Comparison of ENCODE assay signal across 8 cellular contexts in the genomic region with DNA sequence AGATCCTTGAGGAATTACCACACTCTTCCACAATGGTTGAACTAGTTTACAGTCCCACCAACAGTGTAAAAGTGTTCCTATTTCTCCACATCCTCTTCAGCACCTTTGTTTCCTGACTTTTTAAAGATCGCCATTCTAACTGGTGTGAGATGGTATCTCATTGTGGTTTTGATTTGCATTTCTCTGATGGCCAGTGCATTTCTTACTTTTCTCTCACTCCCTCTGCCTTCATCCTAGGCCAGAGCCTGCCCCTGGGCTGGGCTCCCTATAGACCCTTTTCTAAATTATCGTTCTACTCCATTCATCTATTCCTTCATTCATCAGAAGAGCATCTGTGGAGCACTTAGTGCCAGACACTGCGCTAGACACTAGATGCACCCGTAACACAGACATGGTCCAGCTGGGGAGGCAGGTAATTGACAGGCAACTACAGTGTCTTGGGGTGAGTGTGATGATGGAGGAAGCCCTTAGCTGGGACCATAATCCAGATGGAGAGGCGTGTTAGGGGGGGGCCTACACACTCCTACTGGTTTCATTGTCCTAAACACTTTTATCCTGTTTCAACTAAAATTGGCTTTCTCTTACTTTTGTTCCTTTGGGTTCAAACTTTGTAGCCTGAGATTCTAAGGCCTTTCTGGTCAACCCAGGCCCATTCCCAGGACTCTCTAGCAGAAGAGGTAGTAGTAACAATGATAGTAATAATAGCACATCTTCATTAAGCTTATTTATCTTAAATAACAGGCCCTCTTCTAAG. TPM values are rescaled to one million over a fixed set of nuclear protein-coding genes. Genes with fewer than 3 reads are reported as not detected.
DNase-seq lines count a peak whose midpoint lies in the region; ATAC-seq and TF ChIP-seq lines count a peak whose summit lies in the region.
"Not testable (repeated sequence)": the region's sequence is repeated elsewhere in the genome, so short reads cannot be mapped to it uniquely, and the experiment has no call there.

No MANE protein-coding gene starts in this region.

- not testable (repeated sequence) for H3K27me3 Mint-ChIP-seq in Calu3 (ENCODE audit: unreplicated experiment); T-cell; activated T-cell treated with anti-CD3 and anti-CD28 coated beads, Interleukin-2, amount 50 U/mL, for 72 hours (ENCODE audit: low read depth); brain; naive thymus-derived CD4-positive, alpha-beta T cell; stimulated activated naive CD8-positive, alpha-beta T cell treated with anti-CD3 and anti-CD28 coated beads, Interleukin-15, amount 100 ng/mL, for 72 hours
- H3K27me3 Mint-ChIP-seq in HFFc6 (ENCODE audit: insufficient read depth) = peaks cover 17% of the 10 kb centered on the region

- H3K36me3 Mint-ChIP-seq in Calu3 (ENCODE audit: insufficient read depth, unreplicated experiment) (peaks cover 50% of the 10 kb centered on the region), HFFc6 (ENCODE audit: low read depth) (peaks cover 25% of the 10 kb centered on the region), T-cell (peaks cover 14% of the 10 kb centered on the region), brain (peaks cover 12% of the 10 kb centered on the region)
- not testable (repeated sequence) for H3K36me3 Mint-ChIP-seq in activated T-cell treated with anti-CD3 and anti-CD28 coated beads, Interleukin-2, amount 50 U/mL, for 72 hours (ENCODE audit: insufficient read depth in 2 of 2)
- H3K36me3 Mint-ChIP-seq in naive thymus-derived CD4-positive, alpha-beta T cell = peaks cover 2 to 13% (median 4%) of the 10 kb centered on the region in 5 donors

- H3K27ac Mint-ChIP-seq in Calu3 (ENCODE audit: unreplicated experiment) = peak overlapping the region; percentile 43
- H3K27ac Mint-ChIP-seq in HFFc6 = peak overlapping the region; percentile 24
- H3K27ac Mint-ChIP-seq in T-cell = peak overlapping the region; percentile 44 to 68
- H3K27ac Mint-ChIP-seq in activated T-cell treated with anti-CD3 and anti-CD28 coated beads, Interleukin-2, amount 50 U/mL, for 72 hours = peak overlapping the region; percentile 3
- H3K27ac Mint-ChIP-seq in brain = peak overlapping the region in 4 of 5 experiments; percentile 15 to 38 (median 36)
- H3K27ac Mint-ChIP-seq in naive thymus-derived CD4-positive, alpha-beta T cell = peak overlapping the region; percentile 20 to 67 (median 54)
- peak overlapping the region in 1 of 2 donors; percentile 87 for H3K27ac Mint-ChIP-seq in stimulated activated naive CD8-positive, alpha-beta T cell treated with anti-CD3 and anti-CD28 coated beads, Interleukin-15, amount 100 ng/mL, for 72 hours

- not testable (repeated sequence) for H3K27ac ChIP-seq in naive thymus-derived CD4-positive, alpha-beta T cell (ENCODE audit: low read depth, low read length)

- not testable (repeated sequence) for H3K9me3 Mint-ChIP-seq in Calu3 (ENCODE audit: low read depth, unreplicated experiment); HFFc6; T-cell; activated T-cell treated with anti-CD3 and anti-CD28 coated beads, Interleukin-2, amount 50 U/mL, for 72 hours; brain; naive thymus-derived CD4-positive, alpha-beta T cell; stimulated activated naive CD8-positive, alpha-beta T cell treated with anti-CD3 and anti-CD28 coated beads, Interleukin-15, amount 100 ng/mL, for 72 hours

- POLR2A ChIA-PET in T-cell (lab: Charles Lee); naive thymus-derived CD4-positive, alpha-beta T cell (lab: Charles Lee): not testable (repeated sequence)

- H3K36me3 ChIP-seq in naive thymus-derived CD4-positive, alpha-beta T cell (ENCODE audit: control insufficient read depth in 2 of 3, insufficient read depth in 3 of 3, low read length in 3 of 3) = peaks cover 0 to 14% (median 9%) of the 10 kb centered on the region in 3 experiments

- CTCF ChIA-PET in Calu3 (lab: Charles Lee) = interaction anchor here (0.6 to 0.7 kb wide), 2 partner anchors 81 to 199 kb away, joined by 4 read pairs; no protein-coding TSS in a partner anchor
- CTCF ChIA-PET in T-cell (lab: Charles Lee); naive thymus-derived CD4-positive, alpha-beta T cell (lab: Charles Lee): not testable (repeated sequence)

- H3K4me1 ChIP-seq in naive thymus-derived CD4-positive, alpha-beta T cell (ENCODE audit: control insufficient read depth in 2 of 2, insufficient read depth in 2 of 2, low read length in 2 of 2) = not testable (repeated sequence)

- not testable (repeated sequence) for TF ChIP-seq CTCF in Calu3 (IDR thresholded peaks at IDR 0.05; ENCODE audit: unreplicated experiment); HFFc6 (IDR thresholded peaks at IDR 0.05); brain (conservative IDR thresholded peaks at IDR 0.05)

- H3K4me3 ChIP-seq in naive thymus-derived CD4-positive, alpha-beta T cell (ENCODE audit: low read length) = not testable (repeated sequence)

- not testable (repeated sequence) for H3K4me1 Mint-ChIP-seq in Calu3 (ENCODE audit: low read depth, unreplicated experiment); activated T-cell treated with anti-CD3 and anti-CD28 coated beads, Interleukin-2, amount 50 U/mL, for 72 hours (ENCODE audit: low read depth); brain; stimulated activated naive CD8-positive, alpha-beta T cell treated with anti-CD3 and anti-CD28 coated beads, Interleukin-15, amount 100 ng/mL, for 72 hours
- peaks cover 32% of the 10 kb centered on the region for H3K4me1 Mint-ChIP-seq in HFFc6 (ENCODE audit: low read depth)
- peaks cover 3 to 25% (median 6%) of the 10 kb centered on the region in 3 donors for H3K4me1 Mint-ChIP-seq in T-cell
- H3K4me1 Mint-ChIP-seq in naive thymus-derived CD4-positive, alpha-beta T cell = peaks cover 4 to 12% (median 7%) of the 10 kb centered on the region in 7 donors

- intact Hi-C loops in Calu3 (cut with micrococcal nuclease; ENCODE audit: unreplicated experiment); left ventricle myocardium superior (cut with micrococcal nuclease); naive thymus-derived CD4-positive, alpha-beta T cell (cut with micrococcal nuclease): not testable (repeated sequence)

- H3K4me3 Mint-ChIP-seq in Calu3 (ENCODE audit: low read depth, unreplicated experiment); HFFc6; activated T-cell treated with anti-CD3 and anti-CD28 coated beads, Interleukin-2, amount 50 U/mL, for 72 hours; brain; stimulated activated naive CD8-positive, alpha-beta T cell treated with anti-CD3 and anti-CD28 coated beads, Interleukin-15, amount 100 ng/mL, for 72 hours: not testable (repeated sequence)
- H3K4me3 Mint-ChIP-seq in T-cell = peak overlapping the region in 1 of 3 donors; percentile 41
- H3K4me3 Mint-ChIP-seq in naive thymus-derived CD4-positive, alpha-beta T cell = peak overlapping the region in 1 of 10 donors; percentile 4

- H3K27me3 ChIP-seq in naive thymus-derived CD4-positive, alpha-beta T cell (ENCODE audit: control insufficient read depth in 2 of 2, insufficient read depth in 2 of 2, low read length in 2 of 2) = not testable (repeated sequence)

- H3K9me3 ChIP-seq in naive thymus-derived CD4-positive, alpha-beta T cell (ENCODE audit: control insufficient read depth in 2 of 3, low read length in 3 of 3) = not testable (repeated sequence)

- TSS peak; percentile 16 for BruUV-seq in Calu3 (replicated peaks; lab: Mats Ljungman, UMichigan)

- not testable (repeated sequence) for DNase-seq in Calu3; HFFc6; T-cell; activated T-cell treated with anti-CD3 and anti-CD28 coated beads, Interleukin-2, amount 50 U/mL, for 72 hours; left ventricle myocardium superior; naive thymus-derived CD4-positive, alpha-beta T cell; stimulated activated naive CD8-positive, alpha-beta T cell treated with anti-CD3 and anti-CD28 coated beads, Interleukin-15, amount 100 ng/mL, for 72 hours

- ATAC-seq in T-cell (replicated peaks in 1 of 4) = peak in 2 of 4 experiments; percentile 8 to 20
- peak; percentile 13 to 18 for ATAC-seq in activated T-cell treated with anti-CD3 and anti-CD28 coated beads, Interleukin-2, amount 50 U/mL, for 72 hours (replicated peaks in 1 of 2)
- peak; percentile 16 for ATAC-seq in left ventricle myocardium superior
- ATAC-seq in naive thymus-derived CD4-positive, alpha-beta T cell = peak; percentile 17
- ATAC-seq in stimulated activated naive CD8-positive, alpha-beta T cell treated with anti-CD3 and anti-CD28 coated beads, Interleukin-15, amount 100 ng/mL, for 72 hours = peak; percentile 53

RNA-seq across cellular contexts. Expression of a gene that starts 27.3 kb away (rescaled TPM):
- total RNA-seq in Calu3 (2022) (212 and 238 TPM in 2 replicates), T-cell (100 to 1,000 TPM; 166 to 583 (median 175) TPM), left ventricle myocardium superior (45.7 TPM)
- total RNA-seq in HFFc6 (2021; fragmentation: NEBNext Ultra II Directional; extraction: Animal tissue kit (Norgen Biotek cat#: 25700)) = 100 to 1,000 TPM; 116 to 151 (median 141) TPM
- 100 to 1,000 TPM; 215 to 233 TPM for total RNA-seq in activated T-cell treated with anti-CD3 and anti-CD28 coated beads, Interleukin-2, amount 50 U/mL, for 72 hours
- 96.7 TPM for polyA plus RNA-seq in brain (ENCODE audit: insufficient read depth, low read depth, low replicate concordance)
- total RNA-seq in naive thymus-derived CD4-positive, alpha-beta T cell = 100 to 1,000 TPM; 194 to 673 (median 216) TPM
- 100 to 1,000 TPM; 182 to 221 TPM for polyA plus RNA-seq in naive thymus-derived CD4-positive, alpha-beta T cell
